Comparison of ENCODE assay signal across 8 cellular contexts in the genomic region with DNA sequence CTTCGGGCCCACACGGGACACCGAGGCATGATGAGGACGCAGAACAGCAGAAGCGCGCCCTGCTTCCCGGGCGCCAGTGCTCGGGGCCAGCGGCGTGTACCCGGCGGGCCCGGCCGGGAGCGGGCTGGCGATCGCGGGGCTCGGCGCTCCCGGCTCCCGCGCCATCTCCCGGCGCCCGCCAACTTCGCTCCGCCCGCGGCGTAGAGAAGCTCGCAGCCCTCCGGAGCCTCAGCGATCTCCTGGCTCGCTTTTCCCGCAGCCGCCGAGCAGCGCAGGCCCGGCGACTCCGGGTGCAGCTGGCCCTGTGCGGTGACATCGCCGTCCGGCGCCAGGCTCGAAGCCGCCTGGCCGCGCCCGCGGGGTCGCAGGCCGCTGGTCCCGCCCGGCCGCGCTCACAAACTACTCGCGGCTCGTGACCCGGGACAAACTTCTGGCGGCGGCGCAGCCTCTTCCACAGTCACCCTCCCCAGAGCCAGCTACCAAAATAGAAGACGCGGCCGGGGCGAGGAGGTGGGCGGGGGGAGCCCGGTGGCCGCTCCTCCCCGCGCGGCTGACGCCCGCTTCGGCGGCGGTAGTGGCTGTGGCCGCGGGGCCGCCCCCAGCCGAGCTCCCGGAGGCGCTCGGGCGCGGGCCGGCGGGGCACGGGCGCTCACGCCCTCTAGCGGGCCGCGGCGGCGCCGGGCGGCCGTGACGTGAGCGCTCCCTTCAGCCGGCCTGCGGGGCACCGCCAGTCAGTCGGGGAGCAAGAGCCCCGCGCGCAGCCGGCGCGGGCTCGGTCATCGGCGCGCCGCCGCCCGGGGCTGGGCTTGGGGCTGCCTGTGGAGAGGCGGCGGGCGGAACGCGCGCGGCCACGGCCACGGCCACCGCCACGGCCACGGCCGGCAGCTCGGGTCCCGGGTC. TPM values are rescaled to one million over a fixed set of nuclear protein-coding genes. Genes with fewer than 3 reads are reported as not detected.
A peak's percentile ranks its signal among the peaks of the same experiment; 100 is the strongest.
DNase-seq lines count a peak whose midpoint lies in the region; ATAC-seq and TF ChIP-seq lines count a peak whose summit lies in the region.

A gene (plus strand): TSS at position 730 of the 900 bp plus-strand sequence. CDS start 503 bp downstream, outside the sequence.

- peaks cover 41% of the 10 kb centered on the region for H3K4me1 ChIP-seq in muscle layer of colon (ENCODE audit: insufficient read depth, low read length)

- peaks cover 3% of the 10 kb centered on the region for H3K9me3 Mint-ChIP-seq in activated T-helper 2 cell treated with anti-CD3 and anti-CD28 coated beads, Interferon-gamma antibody, Interleukin-2, Interleukin-4, amounts not matched to agents 10 μg/mL and 5 μg/mL and 100 μg/mL, durations not matched to agents 14 hours and 24 hours and 36 hours
- H3K9me3 Mint-ChIP-seq in stimulated activated naive CD8-positive, alpha-beta T cell treated with anti-CD3 and anti-CD28 coated beads, Interleukin-15, amount 100 ng/mL, for 72 hours, result no peaks in the 10 kb centered on the region

- H3K4me3 ChIP-seq in fibroblast of mammary gland (ENCODE audit: control insufficient read depth, low read depth, low read length) (peak within 1 kb of the TSS; percentile 75), muscle layer of colon (ENCODE audit: low read depth in 1 of 2, low read length in 2 of 2) (peak within 1 kb of the TSS; percentile 75 to 99)

- H3K27ac Mint-ChIP-seq in activated T-helper 2 cell treated with anti-CD3 and anti-CD28 coated beads, Interferon-gamma antibody, Interleukin-2, Interleukin-4, amounts not matched to agents 10 μg/mL and 5 μg/mL and 100 μg/mL, durations not matched to agents 14 hours and 24 hours and 36 hours, result no peak within 1 kb of the TSS
- H3K27ac Mint-ChIP-seq in stimulated activated naive CD8-positive, alpha-beta T cell treated with anti-CD3 and anti-CD28 coated beads, Interleukin-15, amount 100 ng/mL, for 72 hours, result no peak within 1 kb of the TSS

- no peaks in the 10 kb centered on the region for H3K9me3 ChIP-seq in muscle layer of colon (ENCODE audit: low read length)

- H3K4me1 Mint-ChIP-seq in activated T-helper 2 cell treated with anti-CD3 and anti-CD28 coated beads, Interferon-gamma antibody, Interleukin-2, Interleukin-4, amounts not matched to agents 10 μg/mL and 5 μg/mL and 100 μg/mL, durations not matched to agents 14 hours and 24 hours and 36 hours (ENCODE audit: low read depth), result no peaks in the 10 kb centered on the region
- peaks cover 8% of the 10 kb centered on the region for H3K4me1 Mint-ChIP-seq in stimulated activated naive CD8-positive, alpha-beta T cell treated with anti-CD3 and anti-CD28 coated beads, Interleukin-15, amount 100 ng/mL, for 72 hours

- intact Hi-C loops in activated T-helper 2 cell treated with anti-CD3 and anti-CD28 coated beads, Interferon-gamma antibody, Interleukin-2, Interleukin-4, amounts not matched to agents 10 μg/mL and 5 μg/mL and 100 μg/mL, durations not matched to agents 14 hours and 24 hours and 36 hours (cut with micrococcal nuclease), result loop anchor here (5.0 kb wide), 1 partner anchor 480 kb away; no protein-coding TSS in a partner anchor

- H3K36me3 ChIP-seq in muscle layer of colon (ENCODE audit: insufficient read depth, low read length), result no peaks in the 10 kb centered on the region

- H3K9ac ChIP-seq in muscle layer of colon (ENCODE audit: low read length), result peak within 1 kb of the TSS; percentile 41

- peak; percentile 96 for ATAC-seq in GM18907 (IDR thresholded peaks at IDR 0.05; ENCODE audit: unreplicated experiment)
- ATAC-seq in HG03095 (IDR thresholded peaks at IDR 0.05; ENCODE audit: unreplicated experiment), result peak; percentile 87
- peak; percentile 94 for ATAC-seq in stimulated activated naive CD8-positive, alpha-beta T cell treated with anti-CD3 and anti-CD28 coated beads, Interleukin-15, amount 100 ng/mL, for 72 hours

- DNase-seq in AG08396 (ENCODE audit: low spot score), result peak; percentile 94
- DNase-seq in NCI-H510A treated with DMSO at 0.1 percent for 48 hours (lab: John Stamatoyannopoulos, UW), result peak; percentile 73
- peak; percentile 34 for DNase-seq in activated T-helper 2 cell treated with anti-CD3 and anti-CD28 coated beads, Interferon-gamma antibody, Interleukin-2, Interleukin-4, amounts not matched to agents 10 μg/mL and 5 μg/mL and 100 μg/mL, durations not matched to agents 14 hours and 24 hours and 36 hours (ENCODE audit: low spot score)
- DNase-seq in fibroblast of mammary gland (ENCODE audit: low read depth), result peak; percentile 71
- DNase-seq in stimulated activated naive CD8-positive, alpha-beta T cell treated with anti-CD3 and anti-CD28 coated beads, Interleukin-15, amount 100 ng/mL, for 72 hours, result peak; percentile 60 to 66

- H3K36me3 Mint-ChIP-seq in activated T-helper 2 cell treated with anti-CD3 and anti-CD28 coated beads, Interferon-gamma antibody, Interleukin-2, Interleukin-4, amounts not matched to agents 10 μg/mL and 5 μg/mL and 100 μg/mL, durations not matched to agents 14 hours and 24 hours and 36 hours (ENCODE audit: low read depth), result no peaks in the 10 kb centered on the region

- H3K27me3 Mint-ChIP-seq in activated T-helper 2 cell treated with anti-CD3 and anti-CD28 coated beads, Interferon-gamma antibody, Interleukin-2, Interleukin-4, amounts not matched to agents 10 μg/mL and 5 μg/mL and 100 μg/mL, durations not matched to agents 14 hours and 24 hours and 36 hours (ENCODE audit: low read depth), result peaks cover 54% of the 10 kb centered on the region
- H3K27me3 Mint-ChIP-seq in stimulated activated naive CD8-positive, alpha-beta T cell treated with anti-CD3 and anti-CD28 coated beads, Interleukin-15, amount 100 ng/mL, for 72 hours, result peaks cover 50% of the 10 kb centered on the region

- H3K4me3 Mint-ChIP-seq in activated T-helper 2 cell treated with anti-CD3 and anti-CD28 coated beads, Interferon-gamma antibody, Interleukin-2, Interleukin-4, amounts not matched to agents 10 μg/mL and 5 μg/mL and 100 μg/mL, durations not matched to agents 14 hours and 24 hours and 36 hours (ENCODE audit: low read depth), result peak within 1 kb of the TSS; percentile 39
- peak within 1 kb of the TSS; percentile 47 to 71 for H3K4me3 Mint-ChIP-seq in stimulated activated naive CD8-positive, alpha-beta T cell treated with anti-CD3 and anti-CD28 coated beads, Interleukin-15, amount 100 ng/mL, for 72 hours

- no peaks in the 10 kb centered on the region for H3K27me3 ChIP-seq in muscle layer of colon (ENCODE audit: control insufficient read depth in 1 of 2, insufficient read depth in 2 of 2, low read length in 2 of 2)

- H3K27ac ChIP-seq in muscle layer of colon (ENCODE audit: low read depth, low read length), result peak within 1 kb of the TSS; percentile 97

- no peak for TF ChIP-seq CTCF in fibroblast of mammary gland (conservative IDR thresholded peaks at IDR 0.05; ENCODE audit: control insufficient read depth, insufficient read depth, low read depth, low read length)

RNA-seq across cellular contexts. Expression of the gene that starts here (rescaled TPM):
- 4.5 and 5.6 TPM in 2 replicates for total RNA-seq in activated T-helper 2 cell treated with anti-CD3 and anti-CD28 coated beads, Interferon-gamma antibody, Interleukin-2, Interleukin-4, amounts not matched to agents 10 μg/mL and 5 μg/mL and 100 μg/mL, durations not matched to agents 14 hours and 24 hours and 36 hours

Comparison
In these comparisons a context has a peak if more than half of its experiments do, and no peak if none do; other contexts are left out.
1. Peak in every context shown above with its lines: DNase-seq, ATAC-seq, H3K4me3 ChIP-seq and H3K27ac ChIP-seq.
2. DNase-seq: peak in every context shown above with its lines; median percentile 94 in AG08396; 73 in NCI-H510A treated with DMSO at 0.1 percent for 48 hours; 71 in fibroblast of mammary gland; 63 in stimulated activated naive CD8-positive, alpha-beta T cell treated with anti-CD3 and anti-CD28 coated beads, Interleukin-15, amount 100 ng/mL, for 72 hours; 34 in activated T-helper 2 cell treated with anti-CD3 and anti-CD28 coated beads, Interferon-gamma antibody, Interleukin-2, Interleukin-4, amounts not matched to agents 10 μg/mL and 5 μg/mL and 100 μg/mL, durations not matched to agents 14 hours and 24 hours and 36 hours.